ENCODE assay signal across 8 cellular contexts in the genomic region with DNA sequence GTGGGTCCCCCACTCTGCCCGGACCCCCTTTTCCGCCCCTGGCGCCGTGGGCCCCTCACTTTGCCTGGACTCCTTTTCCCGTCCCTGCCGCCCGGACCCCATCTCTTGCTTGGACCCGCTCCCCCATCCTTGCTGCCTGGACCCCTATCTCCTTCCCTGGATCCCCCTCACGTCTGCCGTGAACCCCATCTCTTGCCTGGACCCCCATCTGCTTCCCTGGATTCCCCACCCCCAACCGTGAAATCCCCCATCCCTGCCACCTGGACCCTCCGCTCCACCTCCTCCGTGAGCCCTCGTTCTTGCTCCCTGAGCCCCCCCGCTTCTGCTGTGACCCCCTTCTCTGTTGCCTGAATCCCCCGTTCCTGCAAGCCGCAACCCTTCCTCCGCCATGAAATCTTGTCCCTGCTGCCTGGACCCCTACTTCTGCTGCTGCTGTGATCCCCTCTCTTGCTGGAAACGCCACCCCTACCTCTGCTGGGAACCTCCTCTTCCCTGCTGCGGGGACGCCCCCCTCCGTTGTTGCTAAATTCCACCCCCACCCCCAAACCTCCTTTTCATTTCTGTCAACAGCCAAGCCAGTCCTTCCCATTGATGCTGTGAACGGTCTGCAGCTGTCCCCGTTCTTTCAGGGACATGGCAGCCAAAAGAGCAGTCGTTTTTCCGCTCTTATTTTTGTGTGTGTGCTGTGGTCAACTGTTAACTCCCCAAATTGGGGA. TPM values are rescaled to one million over a fixed set of nuclear protein-coding genes. Genes with fewer than 3 reads are reported as not detected.
A peak's percentile ranks its signal among the peaks of the same experiment; 100 is the strongest.
DNase-seq lines count a peak whose midpoint lies in the region; ATAC-seq, FAIRE-seq and TF ChIP-seq lines count a peak whose summit lies in the region.

No MANE protein-coding gene starts in this region.

- H3K36me3 ChIP-seq in adrenal gland (replicated peaks in 1 of 2): peaks cover 0 to 29% of the 10 kb centered on the region in 2 donors
- peaks cover 33% of the 10 kb centered on the region for H3K36me3 ChIP-seq in iPS-18a (ENCODE audit: control insufficient read depth, low read depth, low read length)
- peaks cover 3 to 5% of the 10 kb centered on the region in 2 donors for H3K36me3 ChIP-seq in small intestine (ENCODE audit: control insufficient read depth in 2 of 2, insufficient read depth in 2 of 2, low read length in 2 of 2)

- 0 to 3% (median 2%) methylated on average over 20 to 26 of the region's 26 CpGs for WGBS in adrenal gland, 4 donors
- WGBS in small intestine, 3 donors: 2 to 4% (median 3%) methylated on average over 21 to 26 of the region's 26 CpGs

- H3K4me1 ChIP-seq in adrenal gland (replicated peaks in 1 of 2) (peaks cover 15 to 24% of the 10 kb centered on the region in 2 donors), iPS-18a (ENCODE audit: control insufficient read depth, low read depth, low read length) (peaks cover 33% of the 10 kb centered on the region), small intestine (ENCODE audit: control insufficient read depth in 2 of 2, insufficient read depth in 1 of 2, low read depth in 1 of 2, low read length in 1 of 2) (peaks cover 0 to 2% of the 10 kb centered on the region in 2 donors)

- DNase-seq in Ammon's horn (ENCODE audit: low spot score): peak; percentile 78
- peak in 1 of 7 donors; percentile 30 for DNase-seq in adrenal gland
- no peak for DNase-seq in small intestine
- DNase-seq in AG08395 (ENCODE audit: low spot score): no peak
- DNase-seq in NCI-H510A (lab: John Stamatoyannopoulos, UW): no peak
- no peak for DNase-seq in ACHN

- intact Hi-C loops in adrenal gland (cut with DNase I): no loop called here

- no peaks in the 10 kb centered on the region for H3K27me3 ChIP-seq in adrenal gland
- H3K27me3 ChIP-seq in iPS-18a (ENCODE audit: control insufficient read depth, insufficient read depth, low read length): no peaks in the 10 kb centered on the region
- no peaks in the 10 kb centered on the region for H3K27me3 ChIP-seq in small intestine (ENCODE audit: control insufficient read depth in 2 of 2, insufficient read depth in 2 of 2, low read length in 2 of 2)

- H3K9ac ChIP-seq in iPS-18a (ENCODE audit: low read length): peak overlapping the region; percentile 24

- no peak for FAIRE-seq in small intestine (lab: Jason Lieb, UNC)

- H3K4me3 ChIP-seq in adrenal gland (peak overlapping the region in 2 of 4 donors; percentile 46 to 91), iPS-18a (ENCODE audit: low read length) (peak overlapping the region; percentile 54), small intestine (ENCODE audit: low read depth in 1 of 2, low read length in 2 of 2) (peak overlapping the region; percentile 71 to 93)

- TF ChIP-seq CTCF in adrenal gland (IDR thresholded peaks at IDR 0.05): no peak

- ATAC-seq in HG03457 (IDR thresholded peaks at IDR 0.05; ENCODE audit: unreplicated experiment): peak; percentile 20

- peak in 1 of 2 donors; percentile 28 for TF ChIP-seq POLR2A in adrenal gland (IDR thresholded peaks at IDR 0.05)

- in situ Hi-C loops in ACHN (cut with HindIII; ENCODE audit: low pct_ligation_motif_present, low pct_unique_long_range_greater_than_20kb, low sequenced_read_pairs): no loop called here

- peak overlapping the region in 4 of 5 donors; percentile 9 to 94 (median 71) for H3K27ac ChIP-seq in adrenal gland
- H3K27ac ChIP-seq in iPS-18a (ENCODE audit: low read length): no peak overlapping the region
- peak overlapping the region; percentile 53 to 64 for H3K27ac ChIP-seq in small intestine (ENCODE audit: low read depth in 1 of 2, low read length in 1 of 2)

- H3K9me3 ChIP-seq in adrenal gland (replicated peaks in 1 of 3) (no peaks in the 10 kb centered on the region), iPS-18a (ENCODE audit: control insufficient read depth, low read depth, low read length) (no peaks in the 10 kb centered on the region), small intestine (ENCODE audit: control insufficient read depth, low read depth) (no peaks in the 10 kb centered on the region)

RNA-seq across cellular contexts. Expression of a gene that starts 28.3 kb away (rescaled TPM):
- total RNA-seq in adrenal gland: 100 to 1,000 TPM; 128 to 286 (median 157) TPM
- polyA plus RNA-seq in adrenal gland (100 to 1,000 TPM in 2 of 3 donors, 1 to 10 TPM in 1; 4.7 to 267 (median 134) TPM), small intestine (100 to 1,000 TPM; 215 to 350 (median 281) TPM)

RNA-seq across cellular contexts. Expression of a gene that starts 45.9 kb away (rescaled TPM):
- 10 to 100 TPM; 14.8 to 96.9 (median 36.3) TPM for total RNA-seq in adrenal gland
- polyA plus RNA-seq in adrenal gland: 10 to 100 TPM in 2 of 3 donors, 1 to 10 TPM in 1; 7.4 to 84.5 (median 74.2) TPM
- polyA plus RNA-seq in small intestine: 1 to 10 TPM; 1.1 to 4.8 (median 3.8) TPM

RNA-seq across cellular contexts. Expression of a gene that starts 52.0 kb away (rescaled TPM):
- total RNA-seq in adrenal gland: 10 to 100 TPM; 11.5 to 87.5 (median 43.8) TPM
- polyA plus RNA-seq in adrenal gland: 100 to 1,000 TPM in 1 of 3 donors, 10 to 100 TPM in 2; 60.0 to 117 (median 77.5) TPM
- polyA plus RNA-seq in small intestine: 100 to 1,000 TPM in 1 of 3 donors, 10 to 100 TPM in 2; 60.2 to 124 (median 68.9) TPM
